ENCODE assay signal across 10 cellular contexts in the genomic region with DNA sequence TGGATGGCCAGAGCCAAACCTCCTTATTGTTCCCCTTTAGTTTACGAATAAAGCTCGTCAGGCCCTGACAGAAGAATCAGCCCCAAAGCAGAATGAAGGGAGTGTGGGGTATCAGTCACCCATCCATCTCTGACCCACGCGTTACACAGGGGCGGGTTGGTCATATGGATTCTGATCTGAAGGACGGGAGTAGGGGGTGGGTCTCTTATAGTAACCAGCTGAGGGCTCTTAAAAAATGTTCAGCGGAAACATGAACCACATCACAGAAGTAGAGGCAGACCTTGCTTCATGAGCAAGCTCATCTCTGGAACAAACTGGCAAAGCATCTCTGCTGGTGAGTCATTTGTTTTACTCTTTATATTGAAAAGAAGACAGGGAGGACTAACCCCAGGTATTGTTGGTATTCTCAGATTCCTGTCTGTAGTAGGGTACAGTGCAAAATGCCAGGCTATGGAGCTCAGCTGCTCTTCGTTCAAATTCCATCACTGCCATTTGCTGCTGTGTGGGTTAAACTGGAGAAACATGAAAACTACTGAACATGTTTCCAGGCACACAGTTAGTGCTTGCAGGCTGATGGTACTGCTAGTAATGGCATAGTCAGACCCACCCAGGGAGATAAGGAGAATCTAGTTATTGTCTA. TPM values are rescaled to one million over a fixed set of nuclear protein-coding genes. Genes with fewer than 3 reads are reported as not detected.
DNase-seq lines count a peak whose midpoint lies in the region; ATAC-seq and TF ChIP-seq lines count a peak whose summit lies in the region.
"Had no signal": no experiment of that assay in that cellular context is flagged by ENCODE, and none has a peak within 500 bp of the region (broad histone marks: within the 10 kb centered on the region; RNA-seq: fewer than 3 reads in every experiment).

A gene (plus strand): TSS at position 258 of the 640 bp plus-strand sequence. CDS start 3,018 bp downstream, outside the sequence.

- peak within 1 kb of the TSS; percentile 56 for H3K27ac Mint-ChIP-seq in T-helper 2 cell treated with Interferon-gamma antibody and Interleukin-4, amounts not matched to agents 5 μg/mL and 100 μg/mL, for 36 hours
- H3K27ac Mint-ChIP-seq in activated naive CD8-positive, alpha-beta T cell treated with anti-CD3 and anti-CD28 coated beads, Interleukin-2, amount 10 ng/mL, durations not matched to agents 7 days and 5 days: peak within 1 kb of the TSS; percentile 79

- peaks cover 65% of the 10 kb centered on the region for H3K36me3 Mint-ChIP-seq in T-helper 2 cell treated with Interferon-gamma antibody and Interleukin-4, amounts not matched to agents 5 μg/mL and 100 μg/mL, for 36 hours (ENCODE audit: low read depth)
- H3K36me3 Mint-ChIP-seq in activated naive CD8-positive, alpha-beta T cell treated with anti-CD3 and anti-CD28 coated beads, Interleukin-2, amount 10 ng/mL, durations not matched to agents 7 days and 5 days: peaks cover 66% of the 10 kb centered on the region

- H3K27ac ChIP-seq in C4-2B (peak within 1 kb of the TSS; percentile 51), spleen (peak within 1 kb of the TSS; percentile 14 to 89 (median 38)), suprapubic skin (no peak within 1 kb of the TSS)
- H3K27ac ChIP-seq: SJSA1 had no signal

- H3K9me3 Mint-ChIP-seq in T-helper 2 cell treated with Interferon-gamma antibody and Interleukin-4, amounts not matched to agents 5 μg/mL and 100 μg/mL, for 36 hours: no peaks in the 10 kb centered on the region
- H3K9me3 Mint-ChIP-seq in activated naive CD8-positive, alpha-beta T cell treated with anti-CD3 and anti-CD28 coated beads, Interleukin-2, amount 10 ng/mL, durations not matched to agents 7 days and 5 days: no peaks in the 10 kb centered on the region

- H3K9me3 ChIP-seq in spleen (no peaks in the 10 kb centered on the region), suprapubic skin (no peaks in the 10 kb centered on the region)
- H3K9me3 ChIP-seq: right lobe of liver, SJSA1 had no signal

- TF ChIP-seq CTCF in C4-2B (conservative IDR thresholded peaks at IDR 0.05) (no peak), spleen (IDR thresholded peaks at IDR 0.05 in 8 of 11, conservative IDR thresholded peaks at IDR 0.05 in 3 of 11) (no peak), suprapubic skin (IDR thresholded peaks at IDR 0.05) (no peak), GM20000 (IDR thresholded peaks at IDR 0.05; ENCODE audit: extremely low read depth, missing control alignments) (no peak)

- TF ChIP-seq POLR2A in spleen (IDR thresholded peaks at IDR 0.05) (no peak), suprapubic skin (IDR thresholded peaks at IDR 0.05) (no peak)

- WGBS in spleen, 5 donors: 83 to 95% (median 87%) methylated on average over 8 of the region's 8 CpGs
- 85% methylated on average over 8 of the region's 8 CpGs for WGBS in suprapubic skin

- H3K4me3 Mint-ChIP-seq in T-helper 2 cell treated with Interferon-gamma antibody and Interleukin-4, amounts not matched to agents 5 μg/mL and 100 μg/mL, for 36 hours: peak within 1 kb of the TSS; percentile 71
- peak within 1 kb of the TSS; percentile 70 for H3K4me3 Mint-ChIP-seq in activated naive CD8-positive, alpha-beta T cell treated with anti-CD3 and anti-CD28 coated beads, Interleukin-2, amount 10 ng/mL, durations not matched to agents 7 days and 5 days

- no peaks in the 10 kb centered on the region for H3K27me3 ChIP-seq in spleen (replicated peaks in 1 of 7)
- no peaks in the 10 kb centered on the region for H3K27me3 ChIP-seq in suprapubic skin
- H3K27me3 ChIP-seq: right lobe of liver, SJSA1 had no signal

- H3K4me1 Mint-ChIP-seq in T-helper 2 cell treated with Interferon-gamma antibody and Interleukin-4, amounts not matched to agents 5 μg/mL and 100 μg/mL, for 36 hours (ENCODE audit: low read depth): peaks cover 55% of the 10 kb centered on the region
- H3K4me1 Mint-ChIP-seq in activated naive CD8-positive, alpha-beta T cell treated with anti-CD3 and anti-CD28 coated beads, Interleukin-2, amount 10 ng/mL, durations not matched to agents 7 days and 5 days: peaks cover 80% of the 10 kb centered on the region

- H3K27me3 Mint-ChIP-seq in T-helper 2 cell treated with Interferon-gamma antibody and Interleukin-4, amounts not matched to agents 5 μg/mL and 100 μg/mL, for 36 hours (ENCODE audit: low read depth): no peaks in the 10 kb centered on the region
- no peaks in the 10 kb centered on the region for H3K27me3 Mint-ChIP-seq in activated naive CD8-positive, alpha-beta T cell treated with anti-CD3 and anti-CD28 coated beads, Interleukin-2, amount 10 ng/mL, durations not matched to agents 7 days and 5 days

- POLR2A ChIA-PET in activated naive CD8-positive, alpha-beta T cell treated with anti-CD3 and anti-CD28 coated beads, Interleukin-2, amount 10 ng/mL, durations not matched to agents 7 days and 5 days (lab: Charles Lee): interaction anchor here (0.6 to 1.6 kb wide), 17 partner anchors 14 to 263 kb away, joined by 3 to 12 read pairs (median 3); no protein-coding TSS in a partner anchor

- intact Hi-C loops in spleen (cut with DNase I; ENCODE audit: low total_unique reads): no loop called here

- H3K36me3 ChIP-seq in spleen: peaks cover 0 to 62% (median 21%) of the 10 kb centered on the region in 6 donors
- peaks cover 38% of the 10 kb centered on the region for H3K36me3 ChIP-seq in suprapubic skin

- peak; percentile 85 for ATAC-seq in activated naive CD8-positive, alpha-beta T cell treated with anti-CD3 and anti-CD28 coated beads, Interleukin-2, amount 10 ng/mL, durations not matched to agents 7 days and 5 days (ENCODE audit: low read depth)
- no peak for ATAC-seq in HG03378 (IDR thresholded peaks at IDR 0.05; ENCODE audit: unreplicated experiment)
- no peak for ATAC-seq in HG02759 (IDR thresholded peaks at IDR 0.05; ENCODE audit: unreplicated experiment)

- H3K4me3 ChIP-seq in spleen: peak within 1 kb of the TSS in 6 of 8 donors; percentile 0 to 60 (median 13)
- no peak within 1 kb of the TSS for H3K4me3 ChIP-seq in suprapubic skin
- H3K4me3 ChIP-seq: right lobe of liver, SJSA1 had no signal

- TF ChIP-seq EP300 in suprapubic skin (IDR thresholded peaks at IDR 0.05): no peak

- peaks cover 0 to 45% (median 20%) of the 10 kb centered on the region in 6 donors for H3K4me1 ChIP-seq in spleen
- H3K4me1 ChIP-seq in suprapubic skin: peaks cover 5% of the 10 kb centered on the region
- H3K4me1 ChIP-seq: right lobe of liver had no signal

- peak; percentile 69 for DNase-seq in T-helper 2 cell treated with Interferon-gamma antibody and Interleukin-4, amounts not matched to agents 5 μg/mL and 100 μg/mL, for 36 hours (ENCODE audit: low spot score)
- DNase-seq in activated naive CD8-positive, alpha-beta T cell treated with anti-CD3 and anti-CD28 coated beads, Interleukin-2, amount 10 ng/mL, durations not matched to agents 7 days and 5 days: no peak
- no peak for DNase-seq in spleen
- DNase-seq in suprapubic skin (ENCODE audit: low spot score in 2 of 2): no peak
- no peak for DNase-seq in GM20000 (ENCODE audit: low spot score)
- DNase-seq: right lobe of liver had no signal

RNA-seq across cellular contexts. Expression of the gene that starts here (rescaled TPM):
- total RNA-seq in activated naive CD8-positive, alpha-beta T cell treated with anti-CD3 and anti-CD28 coated beads, Interleukin-2, amount 10 ng/mL, durations not matched to agents 7 days and 5 days: 10 to 100 TPM; 12.4 to 13.5 TPM
- total RNA-seq in spleen (10 to 100 TPM in 5 of 7 donors, 1 to 10 TPM in 2; 6.6 to 35.3 (median 16.0) TPM), suprapubic skin (under 1 TPM in 2 of 4 donors, not detected in 2; 0.23 to 0.59 TPM)
- polyA plus RNA-seq in spleen: 1 to 10 TPM; 2.5 to 3.7 (median 2.6) TPM
- total RNA-seq: SJSA1 had no signal

Comparison
In these comparisons a context has a peak if more than half of its experiments do, and no peak if none do; other contexts are left out.
1. RNA of the gene that starts here (total RNA-seq): 6.6 to 35.3 TPM in spleen and 12.4 to 13.5 TPM in activated naive CD8-positive, alpha-beta T cell treated with anti-CD3 and anti-CD28 coated beads, Interleukin-2, amount 10 ng/mL, durations not matched to agents 7 days and 5 days; 0.23 to 0.59 TPM in suprapubic skin; every median in the first group is over 4 times any median in the second.